In the genomic region with DNA sequence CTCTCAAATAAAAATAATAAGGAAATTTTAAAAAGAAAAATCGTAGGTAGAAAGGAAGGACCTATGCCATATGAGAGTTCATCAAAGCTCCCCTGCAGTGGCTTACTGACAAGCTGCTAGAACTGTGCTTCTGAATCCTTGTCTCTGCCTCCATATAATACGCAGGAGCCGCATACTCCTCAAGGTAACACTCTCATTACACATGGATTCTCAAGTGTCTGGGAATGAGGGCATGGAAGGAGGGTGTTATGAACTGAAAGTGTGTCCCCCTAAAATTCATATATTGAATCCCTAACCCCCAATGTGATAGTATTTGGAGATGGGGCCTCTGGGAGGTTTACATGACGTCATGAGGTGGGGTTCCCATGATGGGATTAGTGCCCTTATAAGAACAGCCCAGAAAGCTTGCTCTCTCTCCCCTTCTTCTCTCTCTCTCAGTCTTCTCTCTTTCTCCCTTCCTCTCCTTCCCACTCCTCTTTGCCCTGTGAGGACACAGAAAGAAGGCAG, we compare ENCODE assay signal across 1 cellular context.
TF ChIP-seq lines count a peak whose summit lies in the region.

No MANE protein-coding gene starts in this region.

TF ChIP-seq in K562, 482 proteins besides CTCF, POLR2A, EP300 and RAD21 (continued from another document and continues in another):
- TF ChIP-seq, protein P1, sequence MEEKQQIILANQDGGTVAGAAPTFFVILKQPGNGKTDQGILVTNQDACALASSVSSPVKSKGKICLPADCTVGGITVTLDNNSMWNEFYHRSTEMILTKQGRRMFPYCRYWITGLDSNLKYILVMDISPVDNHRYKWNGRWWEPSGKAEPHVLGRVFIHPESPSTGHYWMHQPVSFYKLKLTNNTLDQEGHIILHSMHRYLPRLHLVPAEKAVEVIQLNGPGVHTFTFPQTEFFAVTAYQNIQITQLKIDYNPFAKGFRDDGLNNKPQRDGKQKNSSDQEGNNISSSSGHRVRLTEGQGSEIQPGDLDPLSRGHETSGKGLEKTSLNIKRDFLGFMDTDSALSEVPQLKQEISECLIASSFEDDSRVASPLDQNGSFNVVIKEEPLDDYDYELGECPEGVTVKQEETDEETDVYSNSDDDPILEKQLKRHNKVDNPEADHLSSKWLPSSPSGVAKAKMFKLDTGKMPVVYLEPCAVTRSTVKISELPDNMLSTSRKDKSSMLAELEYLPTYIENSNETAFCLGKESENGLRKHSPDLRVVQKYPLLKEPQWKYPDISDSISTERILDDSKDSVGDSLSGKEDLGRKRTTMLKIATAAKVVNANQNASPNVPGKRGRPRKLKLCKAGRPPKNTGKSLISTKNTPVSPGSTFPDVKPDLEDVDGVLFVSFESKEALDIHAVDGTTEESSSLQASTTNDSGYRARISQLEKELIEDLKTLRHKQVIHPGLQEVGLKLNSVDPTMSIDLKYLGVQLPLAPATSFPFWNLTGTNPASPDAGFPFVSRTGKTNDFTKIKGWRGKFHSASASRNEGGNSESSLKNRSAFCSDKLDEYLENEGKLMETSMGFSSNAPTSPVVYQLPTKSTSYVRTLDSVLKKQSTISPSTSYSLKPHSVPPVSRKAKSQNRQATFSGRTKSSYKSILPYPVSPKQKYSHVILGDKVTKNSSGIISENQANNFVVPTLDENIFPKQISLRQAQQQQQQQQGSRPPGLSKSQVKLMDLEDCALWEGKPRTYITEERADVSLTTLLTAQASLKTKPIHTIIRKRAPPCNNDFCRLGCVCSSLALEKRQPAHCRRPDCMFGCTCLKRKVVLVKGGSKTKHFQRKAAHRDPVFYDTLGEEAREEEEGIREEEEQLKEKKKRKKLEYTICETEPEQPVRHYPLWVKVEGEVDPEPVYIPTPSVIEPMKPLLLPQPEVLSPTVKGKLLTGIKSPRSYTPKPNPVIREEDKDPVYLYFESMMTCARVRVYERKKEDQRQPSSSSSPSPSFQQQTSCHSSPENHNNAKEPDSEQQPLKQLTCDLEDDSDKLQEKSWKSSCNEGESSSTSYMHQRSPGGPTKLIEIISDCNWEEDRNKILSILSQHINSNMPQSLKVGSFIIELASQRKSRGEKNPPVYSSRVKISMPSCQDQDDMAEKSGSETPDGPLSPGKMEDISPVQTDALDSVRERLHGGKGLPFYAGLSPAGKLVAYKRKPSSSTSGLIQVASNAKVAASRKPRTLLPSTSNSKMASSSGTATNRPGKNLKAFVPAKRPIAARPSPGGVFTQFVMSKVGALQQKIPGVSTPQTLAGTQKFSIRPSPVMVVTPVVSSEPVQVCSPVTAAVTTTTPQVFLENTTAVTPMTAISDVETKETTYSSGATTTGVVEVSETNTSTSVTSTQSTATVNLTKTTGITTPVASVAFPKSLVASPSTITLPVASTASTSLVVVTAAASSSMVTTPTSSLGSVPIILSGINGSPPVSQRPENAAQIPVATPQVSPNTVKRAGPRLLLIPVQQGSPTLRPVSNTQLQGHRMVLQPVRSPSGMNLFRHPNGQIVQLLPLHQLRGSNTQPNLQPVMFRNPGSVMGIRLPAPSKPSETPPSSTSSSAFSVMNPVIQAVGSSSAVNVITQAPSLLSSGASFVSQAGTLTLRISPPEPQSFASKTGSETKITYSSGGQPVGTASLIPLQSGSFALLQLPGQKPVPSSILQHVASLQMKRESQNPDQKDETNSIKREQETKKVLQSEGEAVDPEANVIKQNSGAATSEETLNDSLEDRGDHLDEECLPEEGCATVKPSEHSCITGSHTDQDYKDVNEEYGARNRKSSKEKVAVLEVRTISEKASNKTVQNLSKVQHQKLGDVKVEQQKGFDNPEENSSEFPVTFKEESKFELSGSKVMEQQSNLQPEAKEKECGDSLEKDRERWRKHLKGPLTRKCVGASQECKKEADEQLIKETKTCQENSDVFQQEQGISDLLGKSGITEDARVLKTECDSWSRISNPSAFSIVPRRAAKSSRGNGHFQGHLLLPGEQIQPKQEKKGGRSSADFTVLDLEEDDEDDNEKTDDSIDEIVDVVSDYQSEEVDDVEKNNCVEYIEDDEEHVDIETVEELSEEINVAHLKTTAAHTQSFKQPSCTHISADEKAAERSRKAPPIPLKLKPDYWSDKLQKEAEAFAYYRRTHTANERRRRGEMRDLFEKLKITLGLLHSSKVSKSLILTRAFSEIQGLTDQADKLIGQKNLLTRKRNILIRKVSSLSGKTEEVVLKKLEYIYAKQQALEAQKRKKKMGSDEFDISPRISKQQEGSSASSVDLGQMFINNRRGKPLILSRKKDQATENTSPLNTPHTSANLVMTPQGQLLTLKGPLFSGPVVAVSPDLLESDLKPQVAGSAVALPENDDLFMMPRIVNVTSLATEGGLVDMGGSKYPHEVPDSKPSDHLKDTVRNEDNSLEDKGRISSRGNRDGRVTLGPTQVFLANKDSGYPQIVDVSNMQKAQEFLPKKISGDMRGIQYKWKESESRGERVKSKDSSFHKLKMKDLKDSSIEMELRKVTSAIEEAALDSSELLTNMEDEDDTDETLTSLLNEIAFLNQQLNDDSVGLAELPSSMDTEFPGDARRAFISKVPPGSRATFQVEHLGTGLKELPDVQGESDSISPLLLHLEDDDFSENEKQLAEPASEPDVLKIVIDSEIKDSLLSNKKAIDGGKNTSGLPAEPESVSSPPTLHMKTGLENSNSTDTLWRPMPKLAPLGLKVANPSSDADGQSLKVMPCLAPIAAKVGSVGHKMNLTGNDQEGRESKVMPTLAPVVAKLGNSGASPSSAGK (IDR thresholded peaks at IDR 0.05) = no peak
- no peak for TF ChIP-seq RBM17 (IDR thresholded peaks at IDR 0.05; ENCODE audit: borderline replicate concordance, low read depth, low read length)
- TF ChIP-seq, protein P2, sequence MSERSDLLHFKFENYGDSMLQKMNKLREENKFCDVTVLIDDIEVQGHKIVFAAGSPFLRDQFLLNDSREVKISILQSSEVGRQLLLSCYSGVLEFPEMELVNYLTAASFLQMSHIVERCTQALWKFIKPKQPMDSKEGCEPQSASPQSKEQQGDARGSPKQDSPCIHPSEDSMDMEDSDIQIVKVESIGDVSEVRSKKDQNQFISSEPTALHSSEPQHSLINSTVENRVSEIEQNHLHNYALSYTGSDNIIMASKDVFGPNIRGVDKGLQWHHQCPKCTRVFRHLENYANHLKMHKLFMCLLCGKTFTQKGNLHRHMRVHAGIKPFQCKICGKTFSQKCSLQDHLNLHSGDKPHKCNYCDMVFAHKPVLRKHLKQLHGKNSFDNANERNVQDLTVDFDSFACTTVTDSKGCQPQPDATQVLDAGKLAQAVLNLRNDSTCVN (CRISPR knock-in tag; IDR thresholded peaks at IDR 0.05) = no peak
- TF ChIP-seq, protein P3, sequence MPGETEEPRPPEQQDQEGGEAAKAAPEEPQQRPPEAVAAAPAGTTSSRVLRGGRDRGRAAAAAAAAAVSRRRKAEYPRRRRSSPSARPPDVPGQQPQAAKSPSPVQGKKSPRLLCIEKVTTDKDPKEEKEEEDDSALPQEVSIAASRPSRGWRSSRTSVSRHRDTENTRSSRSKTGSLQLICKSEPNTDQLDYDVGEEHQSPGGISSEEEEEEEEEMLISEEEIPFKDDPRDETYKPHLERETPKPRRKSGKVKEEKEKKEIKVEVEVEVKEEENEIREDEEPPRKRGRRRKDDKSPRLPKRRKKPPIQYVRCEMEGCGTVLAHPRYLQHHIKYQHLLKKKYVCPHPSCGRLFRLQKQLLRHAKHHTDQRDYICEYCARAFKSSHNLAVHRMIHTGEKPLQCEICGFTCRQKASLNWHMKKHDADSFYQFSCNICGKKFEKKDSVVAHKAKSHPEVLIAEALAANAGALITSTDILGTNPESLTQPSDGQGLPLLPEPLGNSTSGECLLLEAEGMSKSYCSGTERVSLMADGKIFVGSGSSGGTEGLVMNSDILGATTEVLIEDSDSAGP (CRISPR knock-in tag; IDR thresholded peaks at IDR 0.05) = no peak; the same call in 1 of the 2 replicates
- no peak for TF ChIP-seq ZNF143 (CRISPR knock-in tag; IDR thresholded peaks at IDR 0.05)
- TF ChIP-seq, protein P4, sequence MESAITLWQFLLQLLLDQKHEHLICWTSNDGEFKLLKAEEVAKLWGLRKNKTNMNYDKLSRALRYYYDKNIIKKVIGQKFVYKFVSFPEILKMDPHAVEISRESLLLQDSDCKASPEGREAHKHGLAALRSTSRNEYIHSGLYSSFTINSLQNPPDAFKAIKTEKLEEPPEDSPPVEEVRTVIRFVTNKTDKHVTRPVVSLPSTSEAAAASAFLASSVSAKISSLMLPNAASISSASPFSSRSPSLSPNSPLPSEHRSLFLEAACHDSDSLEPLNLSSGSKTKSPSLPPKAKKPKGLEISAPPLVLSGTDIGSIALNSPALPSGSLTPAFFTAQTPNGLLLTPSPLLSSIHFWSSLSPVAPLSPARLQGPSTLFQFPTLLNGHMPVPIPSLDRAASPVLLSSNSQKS (CRISPR knock-in tag; IDR thresholded peaks at IDR 0.05) = 0 out of 2 replicates have a peak, but pooled peaks have one; percentile 13
- no peak for TF ChIP-seq GATAD2B (IDR thresholded peaks at IDR 0.05; ENCODE audit: borderline replicate concordance)
- no peak for TF ChIP-seq DDX20 (tag; IDR thresholded peaks at IDR 0.05; ENCODE audit: low read depth)
- TF ChIP-seq, protein P5, sequence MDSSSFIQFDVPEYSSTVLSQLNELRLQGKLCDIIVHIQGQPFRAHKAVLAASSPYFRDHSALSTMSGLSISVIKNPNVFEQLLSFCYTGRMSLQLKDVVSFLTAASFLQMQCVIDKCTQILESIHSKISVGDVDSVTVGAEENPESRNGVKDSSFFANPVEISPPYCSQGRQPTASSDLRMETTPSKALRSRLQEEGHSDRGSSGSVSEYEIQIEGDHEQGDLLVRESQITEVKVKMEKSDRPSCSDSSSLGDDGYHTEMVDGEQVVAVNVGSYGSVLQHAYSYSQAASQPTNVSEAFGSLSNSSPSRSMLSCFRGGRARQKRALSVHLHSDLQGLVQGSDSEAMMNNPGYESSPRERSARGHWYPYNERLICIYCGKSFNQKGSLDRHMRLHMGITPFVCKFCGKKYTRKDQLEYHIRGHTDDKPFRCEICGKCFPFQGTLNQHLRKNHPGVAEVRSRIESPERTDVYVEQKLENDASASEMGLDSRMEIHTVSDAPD (CRISPR knock-in tag; IDR thresholded peaks at IDR 0.05) = no peak
- TF ChIP-seq ZNF263 (CRISPR knock-in tag; IDR thresholded peaks at IDR 0.05; ENCODE audit: borderline replicate concordance) = no peak
- TF ChIP-seq FOXJ2 (tag; IDR thresholded peaks at IDR 0.05) = no peak
- no peak for TF ChIP-seq SOX6 (IDR thresholded peaks at IDR 0.05)
- no peak for TF ChIP-seq ZNF830 (CRISPR knock-in tag; IDR thresholded peaks at IDR 0.05)
- no peak for TF ChIP-seq SMARCE1 (IDR thresholded peaks at IDR 0.05)
- TF ChIP-seq TEAD1 (CRISPR knock-in tag; IDR thresholded peaks at IDR 0.05) = no peak
- no peak for TF ChIP-seq RHOXF2B (CRISPR knock-in tag; conservative IDR thresholded peaks at IDR 0.05)
- peak; percentile 28; the same call in 1 of the 2 replicates for TF ChIP-seq JUND (IDR thresholded peaks at IDR 0.05; ENCODE audit: borderline replicate concordance, low read depth, low read length)
- no peak; the same call in 2 of the 3 replicates for TF ChIP-seq JUND (tag; IDR thresholded peaks at IDR 0.05; ENCODE audit: borderline replicate concordance, low read depth, low read length)
- TF ChIP-seq JUN (IDR thresholded peaks at IDR 0.05; ENCODE audit: borderline replicate concordance, low read depth, low read length) = no peak
- no peak; the same call in 1 of the 2 replicates for TF ChIP-seq JUN (CRISPR knock-in tag; IDR thresholded peaks at IDR 0.05; ENCODE audit: borderline replicate concordance)
- peak; percentile 43; the same call in 1 of the 2 replicates for TF ChIP-seq SP1 (CRISPR knock-in tag; IDR thresholded peaks at IDR 0.05)
- no peak for TF ChIP-seq HNRNPH1 (optimal IDR thresholded peaks at IDR 0.05; ENCODE audit: low read depth, low read length)
- TF ChIP-seq ZNF140 (CRISPR knock-in tag; IDR thresholded peaks at IDR 0.05) = no peak
- TF ChIP-seq ZNF644 (tag; IDR thresholded peaks at IDR 0.05; ENCODE audit: low read depth) = 0 out of 2 replicates have a peak, but pooled peaks have one; percentile 49
- TF ChIP-seq TAF15 (IDR thresholded peaks at IDR 0.05; ENCODE audit: low read depth, low read length) = no peak
- TF ChIP-seq PCBP2 (IDR thresholded peaks at IDR 0.05; ENCODE audit: low read depth, low read length, poor library complexity, severe bottlenecking) = no peak
- TF ChIP-seq, protein P6, sequence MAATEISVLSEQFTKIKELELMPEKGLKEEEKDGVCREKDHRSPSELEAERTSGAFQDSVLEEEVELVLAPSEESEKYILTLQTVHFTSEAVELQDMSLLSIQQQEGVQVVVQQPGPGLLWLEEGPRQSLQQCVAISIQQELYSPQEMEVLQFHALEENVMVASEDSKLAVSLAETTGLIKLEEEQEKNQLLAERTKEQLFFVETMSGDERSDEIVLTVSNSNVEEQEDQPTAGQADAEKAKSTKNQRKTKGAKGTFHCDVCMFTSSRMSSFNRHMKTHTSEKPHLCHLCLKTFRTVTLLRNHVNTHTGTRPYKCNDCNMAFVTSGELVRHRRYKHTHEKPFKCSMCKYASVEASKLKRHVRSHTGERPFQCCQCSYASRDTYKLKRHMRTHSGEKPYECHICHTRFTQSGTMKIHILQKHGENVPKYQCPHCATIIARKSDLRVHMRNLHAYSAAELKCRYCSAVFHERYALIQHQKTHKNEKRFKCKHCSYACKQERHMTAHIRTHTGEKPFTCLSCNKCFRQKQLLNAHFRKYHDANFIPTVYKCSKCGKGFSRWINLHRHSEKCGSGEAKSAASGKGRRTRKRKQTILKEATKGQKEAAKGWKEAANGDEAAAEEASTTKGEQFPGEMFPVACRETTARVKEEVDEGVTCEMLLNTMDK (IDR thresholded peaks at IDR 0.05; ENCODE audit: borderline replicate concordance, insufficient read depth, low read depth, low read length, poor library complexity, severe bottlenecking) = no peak
- TF ChIP-seq TOE1 (IDR thresholded peaks at IDR 0.05; ENCODE audit: borderline replicate concordance) = no peak
- TF ChIP-seq TOE1 (CRISPR knock-in tag; IDR thresholded peaks at IDR 0.05; ENCODE audit: borderline replicate concordance, low read depth) = 0 out of 2 replicates have a peak, but pooled peaks have one; percentile 57
- TF ChIP-seq, protein P7, sequence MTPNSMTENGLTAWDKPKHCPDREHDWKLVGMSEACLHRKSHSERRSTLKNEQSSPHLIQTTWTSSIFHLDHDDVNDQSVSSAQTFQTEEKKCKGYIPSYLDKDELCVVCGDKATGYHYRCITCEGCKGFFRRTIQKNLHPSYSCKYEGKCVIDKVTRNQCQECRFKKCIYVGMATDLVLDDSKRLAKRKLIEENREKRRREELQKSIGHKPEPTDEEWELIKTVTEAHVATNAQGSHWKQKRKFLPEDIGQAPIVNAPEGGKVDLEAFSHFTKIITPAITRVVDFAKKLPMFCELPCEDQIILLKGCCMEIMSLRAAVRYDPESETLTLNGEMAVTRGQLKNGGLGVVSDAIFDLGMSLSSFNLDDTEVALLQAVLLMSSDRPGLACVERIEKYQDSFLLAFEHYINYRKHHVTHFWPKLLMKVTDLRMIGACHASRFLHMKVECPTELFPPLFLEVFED (CRISPR knock-in tag; conservative IDR thresholded peaks at IDR 0.05) = no peak
- TF ChIP-seq JUNB (CRISPR knock-in tag; conservative IDR thresholded peaks at IDR 0.05) = peak; percentile 39
